Comparison of ENCODE assay signal across 30 cellular contexts in genomic region chr17:35361027-35361426, GRCh38. TPM values are rescaled to one million over a fixed set of nuclear protein-coding genes. Genes with fewer than 3 reads are reported as not detected.
"Had no signal": no experiment of that assay in that cellular context is flagged by ENCODE, and none has a peak within 500 bp of the region (broad histone marks: within the 10 kb centered on the region; RNA-seq: fewer than 3 reads in every experiment).

No MANE protein-coding gene starts in this region.

- ATAC-seq: activated CD8-positive, alpha-beta memory T cell treated with anti-CD3 and anti-CD28 coated beads, Interleukin-2, amount 10 ng/mL, durations not matched to agents 7 days and 5 days; activated CD8-positive, alpha-beta T cell treated with anti-CD3 and anti-CD28 coated beads for 36 hours; body of pancreas; gastroesophageal sphincter; left lung; naive thymus-derived CD4-positive, alpha-beta T cell; sciatic nerve had no signal

- H3K36me3 Mint-ChIP-seq: type B pancreatic cell had no signal

- H3K4me3 Mint-ChIP-seq: activated B cell treated with CpG ODN at 0.5 μM for 24 hours; activated CD8-positive, alpha-beta memory T cell treated with anti-CD3 and anti-CD28 coated beads, Interleukin-2, amount 10 ng/mL, durations not matched to agents 7 days and 5 days; activated CD8-positive, alpha-beta T cell treated with anti-CD3 and anti-CD28 coated beads for 36 hours; activated naive CD4-positive, alpha-beta T cell treated with anti-CD3 and anti-CD28 coated beads for 36 hours; activated naive CD8-positive, alpha-beta T cell treated with anti-CD3 and anti-CD28 coated beads for 36 hours; mesothelial cell of epicardium; stimulated activated naive CD8-positive, alpha-beta T cell treated with anti-CD3 and anti-CD28 coated beads, Interleukin-15, Interleukin-2, amounts not matched to agents 100 ng/mL and 50 ng/mL, for 24 hours; T-helper 2 cell treated with Interferon-gamma antibody and Interleukin-4, amounts not matched to agents 5 μg/mL and 100 μg/mL, for 36 hours; type B pancreatic cell had no signal

- H3K9me3 Mint-ChIP-seq: activated B cell treated with CpG ODN at 0.5 μM for 24 hours; activated CD8-positive, alpha-beta T cell treated with anti-CD3 and anti-CD28 coated beads for 36 hours; activated naive CD4-positive, alpha-beta T cell treated with anti-CD3 and anti-CD28 coated beads for 36 hours; activated naive CD8-positive, alpha-beta T cell treated with anti-CD3 and anti-CD28 coated beads for 36 hours; mesothelial cell of epicardium; naive thymus-derived CD4-positive, alpha-beta T cell; stimulated activated naive CD8-positive, alpha-beta T cell treated with anti-CD3 and anti-CD28 coated beads, Interleukin-15, Interleukin-2, amounts not matched to agents 100 ng/mL and 50 ng/mL, for 24 hours; T-helper 2 cell treated with Interferon-gamma antibody and Interleukin-4, amounts not matched to agents 5 μg/mL and 100 μg/mL, for 36 hours; type B pancreatic cell had no signal

- H3K27me3 Mint-ChIP-seq: activated B cell treated with CpG ODN at 0.5 μM for 24 hours; activated CD8-positive, alpha-beta memory T cell treated with anti-CD3 and anti-CD28 coated beads, Interleukin-2, amount 10 ng/mL, durations not matched to agents 7 days and 5 days; activated CD8-positive, alpha-beta T cell treated with anti-CD3 and anti-CD28 coated beads for 36 hours; activated naive CD8-positive, alpha-beta T cell treated with anti-CD3 and anti-CD28 coated beads for 36 hours; naive thymus-derived CD4-positive, alpha-beta T cell; stimulated activated naive CD8-positive, alpha-beta T cell treated with anti-CD3 and anti-CD28 coated beads, Interleukin-15, Interleukin-2, amounts not matched to agents 100 ng/mL and 50 ng/mL, for 24 hours had no signal

- H3K4me1 Mint-ChIP-seq: mesothelial cell of epicardium had no signal

- H3K27me3 ChIP-seq: adrenal gland, colonic mucosa, left lung, ovary, uterus had no signal

- H3K9me3 ChIP-seq: adrenal gland, body of pancreas, colonic mucosa, gastroesophageal sphincter, left lung, ovary, uterus had no signal

- H3K4me3 ChIP-seq: adrenal gland, body of pancreas, colonic mucosa, gastroesophageal sphincter, left lung, ovary, skin epidermis, uterus had no signal

- DNase-seq: activated B cell treated with CpG ODN at 0.5 μM for 24 hours; activated CD4-positive, alpha-beta T cell treated with anti-CD3 and anti-CD28 coated beads, Interleukin-2, amount 50 U/mL, for 1 hour; activated CD8-positive, alpha-beta memory T cell treated with anti-CD3 and anti-CD28 coated beads, Interleukin-2, amount 10 ng/mL, durations not matched to agents 7 days and 5 days; activated CD8-positive, alpha-beta T cell treated with anti-CD3 and anti-CD28 coated beads for 36 hours; activated effector memory CD4-positive, alpha-beta T cell treated with anti-CD3 and anti-CD28 coated beads, Interleukin-2, amount 50 U/mL, for 16 hours; activated naive CD4-positive, alpha-beta T cell treated with anti-CD3 and anti-CD28 coated beads for 36 hours; activated naive CD8-positive, alpha-beta T cell treated with anti-CD3 and anti-CD28 coated beads for 36 hours; adrenal gland; aorta; body of pancreas; cerebellar nuclear complex; colonic mucosa; effector memory CD4-positive, alpha-beta T cell; kidney glomerular epithelial cell; left lung; mammary epithelial cell; naive thymus-derived CD4-positive, alpha-beta T cell; ovary; stimulated activated CD4-positive, alpha-beta T cell treated with anti-CD3 and anti-CD28 coated beads, Interleukin-12 subunit alpha, Interleukin-12 subunit beta, amount 100 ng/mL, for 4 hours; stimulated activated CD4-positive, alpha-beta T cell treated with anti-CD3 and anti-CD28 coated beads, Interleukin-4, amount 100 ng/mL, for 1 hour; uterus had no signal

- H3K36me3 ChIP-seq: ovary, uterus had no signal

- H3K27ac Mint-ChIP-seq: activated B cell treated with CpG ODN at 0.5 μM for 24 hours; activated CD8-positive, alpha-beta memory T cell treated with anti-CD3 and anti-CD28 coated beads, Interleukin-2, amount 10 ng/mL, durations not matched to agents 7 days and 5 days; activated CD8-positive, alpha-beta T cell treated with anti-CD3 and anti-CD28 coated beads for 36 hours; activated naive CD4-positive, alpha-beta T cell treated with anti-CD3 and anti-CD28 coated beads for 36 hours; activated naive CD8-positive, alpha-beta T cell treated with anti-CD3 and anti-CD28 coated beads for 36 hours; mesothelial cell of epicardium; progenitor cell of endocrine pancreas; stimulated activated naive CD8-positive, alpha-beta T cell treated with anti-CD3 and anti-CD28 coated beads, Interleukin-15, Interleukin-2, amounts not matched to agents 100 ng/mL and 50 ng/mL, for 24 hours; type B pancreatic cell had no signal

- H3K27ac ChIP-seq: adrenal gland, body of pancreas, colonic mucosa, gastroesophageal sphincter, left lung, ovary, skin epidermis, uterus had no signal

- H3K4me1 ChIP-seq: adrenal gland, body of pancreas, colonic mucosa, uterus had no signal

RNA-seq across cellular contexts. Expression of gene SLFN11, which starts 12.4 kb away (rescaled TPM):
- polyA plus RNA-seq: neural cell had no signal
